1 cellular context compared by ENCODE assay signal in the genomic region with DNA sequence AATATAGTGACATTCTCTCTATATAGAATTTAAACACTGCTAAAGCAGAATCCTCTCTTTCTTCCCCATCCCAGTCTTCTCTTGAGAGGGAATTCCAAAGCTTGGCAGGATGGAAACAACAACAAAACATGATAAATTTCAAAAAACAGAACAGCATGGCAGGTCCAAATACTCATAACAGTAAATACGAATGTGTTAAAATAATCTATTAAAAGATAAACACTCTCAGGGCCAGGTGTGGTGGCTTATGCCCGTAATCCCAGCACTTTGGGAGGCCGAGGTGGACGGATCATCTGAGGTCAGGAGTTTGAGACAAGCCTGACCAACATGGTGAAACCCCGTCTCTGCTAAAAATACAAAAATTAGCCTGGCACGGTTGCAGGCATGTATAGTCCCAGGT. TPM values are rescaled to one million over a fixed set of nuclear protein-coding genes. Genes with fewer than 3 reads are reported as not detected.
"Had no signal": no experiment of that assay in that cellular context is flagged by ENCODE, and none has a peak within 500 bp of the region (broad histone marks: within the 10 kb centered on the region; RNA-seq: fewer than 3 reads in every experiment).

No MANE protein-coding gene starts in this region.

RNA-seq across cellular contexts. Expression of a gene that starts 56.2 kb away (rescaled TPM):
- polyA plus RNA-seq: naive thymus-derived CD8-positive, alpha-beta T cell had no signal
